1 cellular context compared by ENCODE assay signal in the genomic region with DNA sequence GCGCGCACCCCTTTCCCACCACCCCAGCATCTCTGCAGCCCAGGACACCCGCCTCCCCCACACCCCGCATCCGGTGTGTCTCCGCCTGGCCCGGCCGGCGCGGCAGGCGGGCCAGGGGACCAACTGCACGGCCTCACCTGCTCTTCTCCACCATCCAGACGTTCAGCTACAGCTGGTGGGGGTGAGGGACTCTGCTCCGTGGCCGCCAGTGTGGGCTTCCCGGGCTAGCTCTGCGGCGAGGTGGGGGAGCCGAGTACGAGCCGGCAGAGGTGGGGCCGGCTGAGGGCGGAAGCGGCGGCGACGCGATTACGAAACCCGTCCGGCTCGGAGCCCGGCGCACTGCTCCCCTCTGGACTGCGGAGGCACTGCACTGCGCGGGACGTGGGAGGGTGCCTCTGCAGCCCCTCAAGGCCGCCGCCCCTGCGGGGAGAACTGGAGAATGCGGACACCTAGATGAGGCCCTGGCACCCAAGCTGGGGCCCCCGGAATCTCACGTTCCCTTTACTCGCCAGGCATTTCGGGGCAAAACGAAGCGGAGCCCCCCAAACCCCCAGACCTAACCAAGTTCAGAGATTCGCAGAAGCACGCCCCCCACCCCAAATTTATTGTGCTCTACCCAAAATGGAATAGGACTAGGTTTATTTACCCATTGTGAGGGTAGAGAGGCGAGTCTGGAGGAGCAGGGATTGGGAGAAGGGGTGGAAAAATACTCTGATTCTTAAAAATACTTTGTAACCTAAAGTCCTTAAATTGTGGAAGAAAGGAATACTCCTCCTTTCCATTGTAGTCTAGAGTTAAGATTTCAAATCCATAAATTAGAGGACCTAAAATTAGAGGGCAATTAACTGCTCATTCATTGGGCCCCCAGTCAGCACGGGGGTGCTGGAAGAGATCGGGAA.
A peak's percentile ranks its signal among the peaks of the same experiment; 100 is the strongest.
TF ChIP-seq lines count a peak whose summit lies in the region.

A gene with protein sequence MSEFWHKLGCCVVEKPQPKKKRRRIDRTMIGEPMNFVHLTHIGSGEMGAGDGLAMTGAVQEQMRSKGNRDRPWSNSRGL (minus strand): TSS at position 281 of the 899 bp plus-strand sequence. CDS start 3,892 bp downstream, outside the sequence.

TF ChIP-seq in K562, 482 proteins besides CTCF, POLR2A, EP300 and RAD21 (continued from another document and continues in another):
- TF ChIP-seq, protein P1, sequence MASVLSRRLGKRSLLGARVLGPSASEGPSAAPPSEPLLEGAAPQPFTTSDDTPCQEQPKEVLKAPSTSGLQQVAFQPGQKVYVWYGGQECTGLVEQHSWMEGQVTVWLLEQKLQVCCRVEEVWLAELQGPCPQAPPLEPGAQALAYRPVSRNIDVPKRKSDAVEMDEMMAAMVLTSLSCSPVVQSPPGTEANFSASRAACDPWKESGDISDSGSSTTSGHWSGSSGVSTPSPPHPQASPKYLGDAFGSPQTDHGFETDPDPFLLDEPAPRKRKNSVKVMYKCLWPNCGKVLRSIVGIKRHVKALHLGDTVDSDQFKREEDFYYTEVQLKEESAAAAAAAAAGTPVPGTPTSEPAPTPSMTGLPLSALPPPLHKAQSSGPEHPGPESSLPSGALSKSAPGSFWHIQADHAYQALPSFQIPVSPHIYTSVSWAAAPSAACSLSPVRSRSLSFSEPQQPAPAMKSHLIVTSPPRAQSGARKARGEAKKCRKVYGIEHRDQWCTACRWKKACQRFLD (CRISPR knock-in tag; IDR thresholded peaks at IDR 0.05): peak; percentile 80; the same call in 1 of the 2 replicates
- TF ChIP-seq KDM5B (IDR thresholded peaks at IDR 0.05; ENCODE audit: insufficient replicate concordance, low read depth, low read length) (no peak), ERF (CRISPR knock-in tag; IDR thresholded peaks at IDR 0.05) (peak; percentile 83; the same call in 1 of the 2 replicates), MEF2A (IDR thresholded peaks at IDR 0.05; ENCODE audit: control insufficient read depth, low read depth, low read length) (no peak), ATF1 (CRISPR knock-in tag; IDR thresholded peaks at IDR 0.05) (no peak), ATF1 (tag; IDR thresholded peaks at IDR 0.05) (peak; percentile 78), HNRNPLL (IDR thresholded peaks at IDR 0.05; ENCODE audit: low read depth, low read length, poor library complexity, severe bottlenecking) (peak; percentile 51), ZKSCAN1 (IDR thresholded peaks at IDR 0.05; ENCODE audit: low read depth, low read length) (peak; percentile 46; the same call in 1 of the 2 replicates), TRIM28 (IDR thresholded peaks at IDR 0.05) (no peak), ZNF780A (CRISPR knock-in tag; IDR thresholded peaks at IDR 0.05) (no peak), FOXK2 (conservative IDR thresholded peaks at IDR 0.05 in 1 of 2, IDR thresholded peaks at IDR 0.05 in 1 of 2; ENCODE audit: low read depth in 2 of 2) (no peak), EHMT2 (IDR thresholded peaks at IDR 0.05) (no peak), POLR3A (IDR thresholded peaks at IDR 0.05; ENCODE audit: borderline replicate concordance, extremely low read depth, insufficient read depth, insufficient read length) (no peak), ELF2 (CRISPR knock-in tag; IDR thresholded peaks at IDR 0.05) (peak; percentile 55; the same call in 1 of the 2 replicates), GTF2A2 (tag; IDR thresholded peaks at IDR 0.05) (no peak), HSF4 (CRISPR knock-in tag; IDR thresholded peaks at IDR 0.05; ENCODE audit: borderline replicate concordance) (peak; percentile 37; the same call in 1 of the 2 replicates), HEY1 (CRISPR knock-in tag; IDR thresholded peaks at IDR 0.05; ENCODE audit: borderline replicate concordance) (no peak), MBD2 (IDR thresholded peaks at IDR 0.05; ENCODE audit: borderline replicate concordance, low read depth) (peak; percentile 65; the same call in 1 of the 2 replicates), POU5F1 (IDR thresholded peaks at IDR 0.05; ENCODE audit: borderline replicate concordance, low read depth, low read length, partially characterized antibody) (no peak), CAMTA2 (CRISPR knock-in tag; conservative IDR thresholded peaks at IDR 0.05) (no peak), EWSR1 (IDR thresholded peaks at IDR 0.05; ENCODE audit: borderline replicate concordance, low read depth, partially characterized antibody) (no peak), NUFIP1 (IDR thresholded peaks at IDR 0.05; ENCODE audit: partially characterized antibody) (no peak), CEBPG (CRISPR knock-in tag; IDR thresholded peaks at IDR 0.05) (peak; percentile 97), CEBPG (tag; conservative IDR thresholded peaks at IDR 0.05 in 1 of 2, IDR thresholded peaks at IDR 0.05 in 1 of 2) (peak; percentile 94 to 98)
- TF ChIP-seq, protein P2, sequence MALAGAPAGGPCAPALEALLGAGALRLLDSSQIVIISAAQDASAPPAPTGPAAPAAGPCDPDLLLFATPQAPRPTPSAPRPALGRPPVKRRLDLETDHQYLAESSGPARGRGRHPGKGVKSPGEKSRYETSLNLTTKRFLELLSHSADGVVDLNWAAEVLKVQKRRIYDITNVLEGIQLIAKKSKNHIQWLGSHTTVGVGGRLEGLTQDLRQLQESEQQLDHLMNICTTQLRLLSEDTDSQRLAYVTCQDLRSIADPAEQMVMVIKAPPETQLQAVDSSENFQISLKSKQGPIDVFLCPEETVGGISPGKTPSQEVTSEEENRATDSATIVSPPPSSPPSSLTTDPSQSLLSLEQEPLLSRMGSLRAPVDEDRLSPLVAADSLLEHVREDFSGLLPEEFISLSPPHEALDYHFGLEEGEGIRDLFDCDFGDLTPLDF (CRISPR knock-in tag; IDR thresholded peaks at IDR 0.05): no peak
- TF ChIP-seq, protein P3, sequence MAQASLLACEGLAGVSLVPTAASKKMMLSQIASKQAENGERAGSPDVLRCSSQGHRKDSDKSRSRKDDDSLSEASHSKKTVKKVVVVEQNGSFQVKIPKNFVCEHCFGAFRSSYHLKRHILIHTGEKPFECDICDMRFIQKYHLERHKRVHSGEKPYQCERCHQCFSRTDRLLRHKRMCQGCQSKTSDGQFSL (CRISPR knock-in tag; IDR thresholded peaks at IDR 0.05): peak; percentile 95
- TF ChIP-seq, protein P3 (tag; IDR thresholded peaks at IDR 0.05): peak in 1 of 2 experiments; percentile 71; a peak in 2 of 4 replicates
- TF ChIP-seq, protein P4, sequence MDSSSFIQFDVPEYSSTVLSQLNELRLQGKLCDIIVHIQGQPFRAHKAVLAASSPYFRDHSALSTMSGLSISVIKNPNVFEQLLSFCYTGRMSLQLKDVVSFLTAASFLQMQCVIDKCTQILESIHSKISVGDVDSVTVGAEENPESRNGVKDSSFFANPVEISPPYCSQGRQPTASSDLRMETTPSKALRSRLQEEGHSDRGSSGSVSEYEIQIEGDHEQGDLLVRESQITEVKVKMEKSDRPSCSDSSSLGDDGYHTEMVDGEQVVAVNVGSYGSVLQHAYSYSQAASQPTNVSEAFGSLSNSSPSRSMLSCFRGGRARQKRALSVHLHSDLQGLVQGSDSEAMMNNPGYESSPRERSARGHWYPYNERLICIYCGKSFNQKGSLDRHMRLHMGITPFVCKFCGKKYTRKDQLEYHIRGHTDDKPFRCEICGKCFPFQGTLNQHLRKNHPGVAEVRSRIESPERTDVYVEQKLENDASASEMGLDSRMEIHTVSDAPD (CRISPR knock-in tag; IDR thresholded peaks at IDR 0.05): no peak
- TF ChIP-seq, protein P5, sequence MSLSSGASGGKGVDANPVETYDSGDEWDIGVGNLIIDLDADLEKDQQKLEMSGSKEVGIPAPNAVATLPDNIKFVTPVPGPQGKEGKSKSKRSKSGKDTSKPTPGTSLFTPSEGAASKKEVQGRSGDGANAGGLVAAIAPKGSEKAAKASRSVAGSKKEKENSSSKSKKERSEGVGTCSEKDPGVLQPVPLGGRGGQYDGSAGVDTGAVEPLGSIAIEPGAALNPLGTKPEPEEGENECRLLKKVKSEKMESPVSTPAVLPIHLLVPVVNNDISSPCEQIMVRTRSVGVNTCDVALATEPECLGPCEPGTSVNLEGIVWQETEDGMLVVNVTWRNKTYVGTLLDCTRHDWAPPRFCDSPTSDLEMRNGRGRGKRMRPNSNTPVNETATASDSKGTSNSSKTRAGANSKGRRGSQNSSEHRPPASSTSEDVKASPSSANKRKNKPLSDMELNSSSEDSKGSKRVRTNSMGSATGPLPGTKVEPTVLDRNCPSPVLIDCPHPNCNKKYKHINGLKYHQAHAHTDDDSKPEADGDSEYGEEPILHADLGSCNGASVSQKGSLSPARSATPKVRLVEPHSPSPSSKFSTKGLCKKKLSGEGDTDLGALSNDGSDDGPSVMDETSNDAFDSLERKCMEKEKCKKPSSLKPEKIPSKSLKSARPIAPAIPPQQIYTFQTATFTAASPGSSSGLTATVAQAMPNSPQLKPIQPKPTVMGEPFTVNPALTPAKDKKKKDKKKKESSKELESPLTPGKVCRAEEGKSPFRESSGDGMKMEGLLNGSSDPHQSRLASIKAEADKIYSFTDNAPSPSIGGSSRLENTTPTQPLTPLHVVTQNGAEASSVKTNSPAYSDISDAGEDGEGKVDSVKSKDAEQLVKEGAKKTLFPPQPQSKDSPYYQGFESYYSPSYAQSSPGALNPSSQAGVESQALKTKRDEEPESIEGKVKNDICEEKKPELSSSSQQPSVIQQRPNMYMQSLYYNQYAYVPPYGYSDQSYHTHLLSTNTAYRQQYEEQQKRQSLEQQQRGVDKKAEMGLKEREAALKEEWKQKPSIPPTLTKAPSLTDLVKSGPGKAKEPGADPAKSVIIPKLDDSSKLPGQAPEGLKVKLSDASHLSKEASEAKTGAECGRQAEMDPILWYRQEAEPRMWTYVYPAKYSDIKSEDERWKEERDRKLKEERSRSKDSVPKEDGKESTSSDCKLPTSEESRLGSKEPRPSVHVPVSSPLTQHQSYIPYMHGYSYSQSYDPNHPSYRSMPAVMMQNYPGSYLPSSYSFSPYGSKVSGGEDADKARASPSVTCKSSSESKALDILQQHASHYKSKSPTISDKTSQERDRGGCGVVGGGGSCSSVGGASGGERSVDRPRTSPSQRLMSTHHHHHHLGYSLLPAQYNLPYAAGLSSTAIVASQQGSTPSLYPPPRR (CRISPR knock-in tag; IDR thresholded peaks at IDR 0.05; ENCODE audit: borderline replicate concordance): peak; percentile 43; the same call in 1 of the 2 replicates
- TF ChIP-seq, protein P6, sequence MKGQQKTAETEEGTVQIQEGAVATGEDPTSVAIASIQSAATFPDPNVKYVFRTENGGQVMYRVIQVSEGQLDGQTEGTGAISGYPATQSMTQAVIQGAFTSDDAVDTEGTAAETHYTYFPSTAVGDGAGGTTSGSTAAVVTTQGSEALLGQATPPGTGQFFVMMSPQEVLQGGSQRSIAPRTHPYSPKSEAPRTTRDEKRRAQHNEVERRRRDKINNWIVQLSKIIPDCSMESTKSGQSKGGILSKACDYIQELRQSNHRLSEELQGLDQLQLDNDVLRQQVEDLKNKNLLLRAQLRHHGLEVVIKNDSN (CRISPR knock-in tag; IDR thresholded peaks at IDR 0.05): no peak
- TF ChIP-seq, protein P7, sequence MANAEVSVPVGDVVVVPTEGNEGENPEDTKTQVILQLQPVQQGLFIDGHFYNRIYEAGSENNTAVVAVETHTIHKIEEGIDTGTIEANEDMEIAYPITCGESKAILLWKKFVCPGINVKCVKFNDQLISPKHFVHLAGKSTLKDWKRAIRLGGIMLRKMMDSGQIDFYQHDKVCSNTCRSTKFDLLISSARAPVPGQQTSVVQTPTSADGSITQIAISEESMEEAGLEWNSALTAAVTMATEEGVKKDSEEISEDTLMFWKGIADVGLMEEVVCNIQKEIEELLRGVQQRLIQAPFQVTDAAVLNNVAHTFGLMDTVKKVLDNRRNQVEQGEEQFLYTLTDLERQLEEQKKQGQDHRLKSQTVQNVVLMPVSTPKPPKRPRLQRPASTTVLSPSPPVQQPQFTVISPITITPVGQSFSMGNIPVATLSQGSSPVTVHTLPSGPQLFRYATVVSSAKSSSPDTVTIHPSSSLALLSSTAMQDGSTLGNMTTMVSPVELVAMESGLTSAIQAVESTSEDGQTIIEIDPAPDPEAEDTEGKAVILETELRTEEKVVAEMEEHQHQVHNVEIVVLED (CRISPR knock-in tag; IDR thresholded peaks at IDR 0.05): peak; percentile 86
- TF ChIP-seq, protein P8, sequence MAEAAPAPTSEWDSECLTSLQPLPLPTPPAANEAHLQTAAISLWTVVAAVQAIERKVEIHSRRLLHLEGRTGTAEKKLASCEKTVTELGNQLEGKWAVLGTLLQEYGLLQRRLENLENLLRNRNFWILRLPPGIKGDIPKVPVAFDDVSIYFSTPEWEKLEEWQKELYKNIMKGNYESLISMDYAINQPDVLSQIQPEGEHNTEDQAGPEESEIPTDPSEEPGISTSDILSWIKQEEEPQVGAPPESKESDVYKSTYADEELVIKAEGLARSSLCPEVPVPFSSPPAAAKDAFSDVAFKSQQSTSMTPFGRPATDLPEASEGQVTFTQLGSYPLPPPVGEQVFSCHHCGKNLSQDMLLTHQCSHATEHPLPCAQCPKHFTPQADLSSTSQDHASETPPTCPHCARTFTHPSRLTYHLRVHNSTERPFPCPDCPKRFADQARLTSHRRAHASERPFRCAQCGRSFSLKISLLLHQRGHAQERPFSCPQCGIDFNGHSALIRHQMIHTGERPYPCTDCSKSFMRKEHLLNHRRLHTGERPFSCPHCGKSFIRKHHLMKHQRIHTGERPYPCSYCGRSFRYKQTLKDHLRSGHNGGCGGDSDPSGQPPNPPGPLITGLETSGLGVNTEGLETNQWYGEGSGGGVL (CRISPR knock-in tag; IDR thresholded peaks at IDR 0.05): no peak
- TF ChIP-seq, protein P9, sequence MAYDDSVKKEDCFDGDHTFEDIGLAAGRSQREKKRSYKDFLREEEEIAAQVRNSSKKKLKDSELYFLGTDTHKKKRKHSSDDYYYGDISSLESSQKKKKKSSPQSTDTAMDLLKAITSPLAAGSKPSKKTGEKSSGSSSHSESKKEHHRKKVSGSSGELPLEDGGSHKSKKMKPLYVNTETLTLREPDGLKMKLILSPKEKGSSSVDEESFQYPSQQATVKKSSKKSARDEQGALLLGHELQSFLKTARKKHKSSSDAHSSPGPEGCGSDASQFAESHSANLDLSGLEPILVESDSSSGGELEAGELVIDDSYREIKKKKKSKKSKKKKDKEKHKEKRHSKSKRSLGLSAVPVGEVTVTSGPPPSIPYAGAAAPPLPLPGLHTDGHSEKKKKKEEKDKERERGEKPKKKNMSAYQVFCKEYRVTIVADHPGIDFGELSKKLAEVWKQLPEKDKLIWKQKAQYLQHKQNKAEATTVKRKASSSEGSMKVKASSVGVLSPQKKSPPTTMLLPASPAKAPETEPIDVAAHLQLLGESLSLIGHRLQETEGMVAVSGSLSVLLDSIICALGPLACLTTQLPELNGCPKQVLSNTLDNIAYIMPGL (CRISPR knock-in tag; IDR thresholded peaks at IDR 0.05): peak; percentile 80
- TF ChIP-seq, protein P10, sequence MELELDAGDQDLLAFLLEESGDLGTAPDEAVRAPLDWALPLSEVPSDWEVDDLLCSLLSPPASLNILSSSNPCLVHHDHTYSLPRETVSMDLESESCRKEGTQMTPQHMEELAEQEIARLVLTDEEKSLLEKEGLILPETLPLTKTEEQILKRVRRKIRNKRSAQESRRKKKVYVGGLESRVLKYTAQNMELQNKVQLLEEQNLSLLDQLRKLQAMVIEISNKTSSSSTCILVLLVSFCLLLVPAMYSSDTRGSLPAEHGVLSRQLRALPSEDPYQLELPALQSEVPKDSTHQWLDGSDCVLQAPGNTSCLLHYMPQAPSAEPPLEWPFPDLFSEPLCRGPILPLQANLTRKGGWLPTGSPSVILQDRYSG (tag; conservative IDR thresholded peaks at IDR 0.05; ENCODE audit: low read depth): no peak
